In genomic region chr10:80187060-80187459, GRCh38 we compare ENCODE assay signal across 14 cellular contexts. TPM values are rescaled to one million over a fixed set of nuclear protein-coding genes. Genes with fewer than 3 reads are reported as not detected.
DNase-seq lines count a peak whose midpoint lies in the region; ATAC-seq and TF ChIP-seq lines count a peak whose summit lies in the region.
"Had no signal": no experiment of that assay in that cellular context is flagged by ENCODE, and none has a peak within 500 bp of the region (broad histone marks: within the 10 kb centered on the region; RNA-seq: fewer than 3 reads in every experiment).

No MANE protein-coding gene starts in this region.

- peaks cover 17 to 91% of the 10 kb centered on the region in 2 donors for H3K4me1 ChIP-seq in left lung
- peaks cover 10 to 74% (median 73%) of the 10 kb centered on the region in 5 donors for H3K4me1 ChIP-seq in subcutaneous abdominal adipose tissue (ENCODE audit: control insufficient read depth in 5 of 5, insufficient read depth in 5 of 5, low read length in 5 of 5)

- DNase-seq in activated T-cell treated with anti-CD3 and anti-CD28 coated beads, Interleukin-2, amount 50 U/mL, for 24 hours = no peak
- DNase-seq in activated T-cell treated with anti-CD3 and anti-CD28 coated beads, Interleukin-2, amount 50 U/mL, for 1 hour = no peak
- DNase-seq in activated CD8-positive, alpha-beta T cell treated with anti-CD3 and anti-CD28 coated beads for 36 hours = no peak
- no peak for DNase-seq in left lung
- DNase-seq in iPS-NIHi11 (ENCODE audit: low spot score) = no peak
- DNase-seq: anterior cingulate cortex, NCI-H1436 treated with DMSO at 0.1 percent for 48 hours, retina had no signal

- H3K27me3 Mint-ChIP-seq in activated T-cell treated with anti-CD3 and anti-CD28 coated beads, Interleukin-2, amount 50 U/mL, for 24 hours = no peaks in the 10 kb centered on the region
- H3K27me3 Mint-ChIP-seq in activated CD8-positive, alpha-beta T cell treated with anti-CD3 and anti-CD28 coated beads for 36 hours = no peaks in the 10 kb centered on the region

- peak overlapping the region; percentile 88 for H3K27ac Mint-ChIP-seq in activated T-cell treated with anti-CD3 and anti-CD28 coated beads, Interleukin-2, amount 50 U/mL, for 24 hours
- H3K27ac Mint-ChIP-seq in activated CD8-positive, alpha-beta T cell treated with anti-CD3 and anti-CD28 coated beads for 36 hours = peak overlapping the region; percentile 95

- no peak for ATAC-seq in activated CD8-positive, alpha-beta T cell treated with anti-CD3 and anti-CD28 coated beads for 36 hours
- ATAC-seq in left lung (no peak), GM19351 (IDR thresholded peaks at IDR 0.05; ENCODE audit: unreplicated experiment) (no peak), GM19324 (IDR thresholded peaks at IDR 0.05; ENCODE audit: low FRiP score, unreplicated experiment) (no peak)

- H3K4me3 ChIP-seq in left lung = no peak overlapping the region
- H3K4me3 ChIP-seq in subcutaneous abdominal adipose tissue (ENCODE audit: low read depth in 1 of 5, low read length in 5 of 5) = no peak overlapping the region

- CTCF ChIA-PET in activated CD8-positive, alpha-beta T cell treated with anti-CD3 and anti-CD28 coated beads for 36 hours (lab: Charles Lee) = interaction anchor here (0.8 to 2.6 kb wide), 4 partner anchors 10 to 36 kb away, joined by 3 to 24 read pairs (median 7); no protein-coding TSS in a partner anchor

- TF ChIP-seq CTCF in activated CD8-positive, alpha-beta T cell treated with anti-CD3 and anti-CD28 coated beads for 36 hours (IDR thresholded peaks at IDR 0.05) = no peak
- no peak for TF ChIP-seq CTCF in left lung (IDR thresholded peaks at IDR 0.05)

- peak overlapping the region; percentile 56 for H3K4me3 Mint-ChIP-seq in activated T-cell treated with anti-CD3 and anti-CD28 coated beads, Interleukin-2, amount 50 U/mL, for 24 hours
- peak overlapping the region; percentile 68 for H3K4me3 Mint-ChIP-seq in activated CD8-positive, alpha-beta T cell treated with anti-CD3 and anti-CD28 coated beads for 36 hours

- intact Hi-C loops in activated CD8-positive, alpha-beta T cell treated with anti-CD3 and anti-CD28 coated beads for 36 hours (cut with micrococcal nuclease) = no loop called here
- intact Hi-C loops in left lung (cut with DNase I) = no loop called here

- no peak overlapping the region for H3K9ac ChIP-seq in subcutaneous abdominal adipose tissue (ENCODE audit: low read length in 5 of 5)

- POLR2A ChIA-PET in activated CD8-positive, alpha-beta T cell treated with anti-CD3 and anti-CD28 coated beads for 36 hours (lab: Charles Lee) = interaction anchor here (1.0 to 3.8 kb wide), 5 partner anchors 9 to 19 kb away, joined by 4 to 49 read pairs (median 9); partner anchors contain the start of gene ANXA11

- H3K9me3 Mint-ChIP-seq in activated T-cell treated with anti-CD3 and anti-CD28 coated beads, Interleukin-2, amount 50 U/mL, for 24 hours = peaks cover 2% of the 10 kb centered on the region
- H3K9me3 Mint-ChIP-seq in activated CD8-positive, alpha-beta T cell treated with anti-CD3 and anti-CD28 coated beads for 36 hours = no peaks in the 10 kb centered on the region

- peaks cover 43% of the 10 kb centered on the region for H3K36me3 Mint-ChIP-seq in activated T-cell treated with anti-CD3 and anti-CD28 coated beads, Interleukin-2, amount 50 U/mL, for 24 hours (ENCODE audit: low read depth)
- peaks cover 28% of the 10 kb centered on the region for H3K36me3 Mint-ChIP-seq in activated CD8-positive, alpha-beta T cell treated with anti-CD3 and anti-CD28 coated beads for 36 hours (ENCODE audit: low read depth)

- no peaks in the 10 kb centered on the region for H3K27me3 ChIP-seq in left lung
- no peaks in the 10 kb centered on the region for H3K27me3 ChIP-seq in subcutaneous abdominal adipose tissue (ENCODE audit: control insufficient read depth in 5 of 5, insufficient read depth in 4 of 5, low read length in 5 of 5)

- peaks cover 87% of the 10 kb centered on the region for H3K4me1 Mint-ChIP-seq in activated T-cell treated with anti-CD3 and anti-CD28 coated beads, Interleukin-2, amount 50 U/mL, for 24 hours (ENCODE audit: low read depth)
- peaks cover 86% of the 10 kb centered on the region for H3K4me1 Mint-ChIP-seq in activated CD8-positive, alpha-beta T cell treated with anti-CD3 and anti-CD28 coated beads for 36 hours (ENCODE audit: low read depth)

- H3K9me3 ChIP-seq in left lung (no peaks in the 10 kb centered on the region), subcutaneous abdominal adipose tissue (ENCODE audit: control insufficient read depth in 5 of 5, low read length in 5 of 5) (no peaks in the 10 kb centered on the region)

- H3K27ac ChIP-seq in left lung (peak overlapping the region; percentile 26 to 80), subcutaneous abdominal adipose tissue (ENCODE audit: low read depth, low read length) (peak overlapping the region; percentile 51)
- H3K27ac ChIP-seq: VCaP had no signal

- H3K36me3 ChIP-seq in left lung (no peaks in the 10 kb centered on the region), subcutaneous abdominal adipose tissue (ENCODE audit: control insufficient read depth in 5 of 5, insufficient read depth in 5 of 5, low read length in 5 of 5) (peaks cover 0 to 13% (median 8%) of the 10 kb centered on the region in 5 donors)

RNA-seq across cellular contexts. Expression of gene ANXA11, which starts 18.3 kb away (rescaled TPM):
- 100 to 1,000 TPM; 226 to 238 TPM for total RNA-seq in activated CD8-positive, alpha-beta T cell treated with anti-CD3 and anti-CD28 coated beads for 36 hours
- total RNA-seq in left lung = 100 to 1,000 TPM; 281 to 298 TPM

RNA-seq across cellular contexts. Expression of gene PLAC9, which starts 54.5 kb away (rescaled TPM):
- total RNA-seq in activated CD8-positive, alpha-beta T cell treated with anti-CD3 and anti-CD28 coated beads for 36 hours = not detected
- 10 to 100 TPM; 35.0 to 53.8 TPM for total RNA-seq in left lung
- total RNA-seq: epithelial cell of proximal tubule, kidney epithelial cell had no signal

Comparison
In these comparisons a context has a peak if more than half of its experiments do, and no peak if none do; other contexts are left out.
1. RNA of gene PLAC9, which starts 54.5 kb away (total RNA-seq): 35.0 to 53.8 TPM in left lung; not detected in activated CD8-positive, alpha-beta T cell treated with anti-CD3 and anti-CD28 coated beads for 36 hours; every median in the first group is over 10 times any median in the second.